ENCODE assay signal across 27 cellular contexts in the genomic region with DNA sequence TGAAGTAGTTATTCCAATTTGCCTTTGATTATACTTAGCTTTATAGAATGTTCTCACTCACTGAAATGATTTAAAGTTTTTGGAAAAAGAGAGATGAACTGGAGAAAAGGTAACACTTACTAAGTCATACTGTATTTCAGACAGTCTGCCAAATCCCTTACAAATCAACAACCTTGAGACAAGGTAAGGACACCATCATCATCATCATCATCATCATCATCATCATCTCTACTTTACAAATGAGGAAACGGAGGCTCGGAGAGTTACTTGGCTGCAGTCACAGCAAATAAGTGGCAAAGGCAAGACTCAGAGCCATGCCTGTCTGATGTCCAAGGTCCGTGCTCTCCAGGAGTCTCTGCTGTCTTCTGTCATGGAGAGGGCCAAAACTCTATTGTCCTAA. TPM values are rescaled to one million over a fixed set of nuclear protein-coding genes. Genes with fewer than 3 reads are reported as not detected.
"Had no signal": no experiment of that assay in that cellular context is flagged by ENCODE, and none has a peak within 500 bp of the region (broad histone marks: within the 10 kb centered on the region; RNA-seq: fewer than 3 reads in every experiment).

No MANE protein-coding gene starts in this region.

- H3K4me1 ChIP-seq: stomach, suprapubic skin, testis, thyroid gland, tibial artery, tibial nerve, upper lobe of left lung, upper lobe of right lung, uterus, vagina had no signal

- ATAC-seq: stimulated activated effector memory CD8-positive, alpha-beta T cell treated with anti-CD3 and anti-CD28 coated beads, Interleukin-12 subunit alpha, Interleukin-12 subunit beta, amount 100 ng/mL, for 72 hours; stimulated activated memory B cell treated with anti-CD40 and anti-IgM and Interleukin-4, amounts not matched to agents 10 μg/mL and 1 μg/mL and 100 μg/mL, for 72 hours; stimulated activated naive B cell treated with anti-CD40 and anti-IgM and Interleukin-4, amounts not matched to agents 10 μg/mL and 1 μg/mL and 100 μg/mL, for 72 hours; stimulated activated naive CD8-positive, alpha-beta T cell treated with anti-CD3 and anti-CD28 coated beads, Interleukin-15, amount 100 ng/mL, for 72 hours; stimulated activated naive CD8-positive, alpha-beta T cell treated with anti-CD3 and anti-CD28 coated beads, Interleukin-15, Interleukin-2, amounts not matched to agents 100 U/mL and 50 U/mL, for 24 hours; upper lobe of right lung had no signal

- H3K27me3 ChIP-seq: stomach, suprapubic skin, testis, thyroid gland, tibial artery, tibial nerve, transverse colon, upper lobe of left lung, upper lobe of right lung, uterus, vagina had no signal

- FAIRE-seq: urothelium cell line had no signal

- H3K9me3 ChIP-seq: stomach, suprapubic skin, testis, thoracic aorta, thyroid gland, tibial artery, tibial nerve, transverse colon, upper lobe of left lung, upper lobe of right lung, uterus, vagina had no signal

- H3K36me3 ChIP-seq: stomach, suprapubic skin, thoracic aorta, thyroid gland, tibial artery, tibial nerve, transverse colon, upper lobe of left lung, upper lobe of right lung, uterus, vagina had no signal

- DNase-seq: stimulated activated CD4-positive, alpha-beta T cell treated with anti-CD3 and anti-CD28 coated beads, Interleukin-2, amount 100 ng/mL, for 48 hours; stimulated activated CD4-positive, alpha-beta T cell treated with anti-CD3 and anti-CD28 coated beads, Interleukin-4, amount 100 ng/mL, for 1 hour; stimulated activated CD4-positive, alpha-beta T cell treated with anti-CD3 and anti-CD28 coated beads, Interleukin-4, amount 100 ng/mL, for 24 hours; stimulated activated CD4-positive, alpha-beta T cell treated with anti-CD3 and anti-CD28 coated beads, Interleukin-4, amount 100 ng/mL, for 4 hours; stimulated activated CD8-positive, alpha-beta memory T cell treated with anti-CD3 and anti-CD28 coated beads, Interleukin-4, amount 100 ng/mL, for 48 hours; stimulated activated naive B cell treated with anti-CD40 and anti-IgM and Interleukin-4, amounts not matched to agents 10 μg/mL and 1 μg/mL and 100 μg/mL, for 72 hours; stimulated activated naive CD4-positive, alpha-beta T cell; stimulated activated naive CD4-positive, alpha-beta T cell treated with Interleukin-2 at 50 U/mL for 16 hours; stimulated activated naive CD8-positive, alpha-beta T cell treated with anti-CD3 and anti-CD28 coated beads, Interleukin-15, amount 100 ng/mL, for 72 hours; stimulated activated naive CD8-positive, alpha-beta T cell treated with anti-CD3 and anti-CD28 coated beads, Interleukin-15, Interleukin-2, amounts not matched to agents 100 U/mL and 50 U/mL, for 24 hours; stomach; substantia nigra; testis; thyroid gland; tibial artery; transverse colon; trophoblast cell; upper lobe of left lung; upper lobe of right lung; uterus had no signal

- H3K4me3 ChIP-seq: stomach, suprapubic skin, testis, thoracic aorta, thyroid gland, tibial artery, tibial nerve, transverse colon, upper lobe of left lung, upper lobe of right lung, uterus, vagina had no signal

- H3K27ac ChIP-seq: stomach, suprapubic skin, testis, thoracic aorta, thyroid gland, tibial artery, tibial nerve, transverse colon, upper lobe of left lung, upper lobe of right lung, uterus, vagina had no signal

RNA-seq across cellular contexts. Expression of a gene that starts 9.4 kb away (rescaled TPM):
- total RNA-seq: thoracic aorta, vagina had no signal
